ENCODE assay signal across 2 cellular contexts in the genomic region with DNA sequence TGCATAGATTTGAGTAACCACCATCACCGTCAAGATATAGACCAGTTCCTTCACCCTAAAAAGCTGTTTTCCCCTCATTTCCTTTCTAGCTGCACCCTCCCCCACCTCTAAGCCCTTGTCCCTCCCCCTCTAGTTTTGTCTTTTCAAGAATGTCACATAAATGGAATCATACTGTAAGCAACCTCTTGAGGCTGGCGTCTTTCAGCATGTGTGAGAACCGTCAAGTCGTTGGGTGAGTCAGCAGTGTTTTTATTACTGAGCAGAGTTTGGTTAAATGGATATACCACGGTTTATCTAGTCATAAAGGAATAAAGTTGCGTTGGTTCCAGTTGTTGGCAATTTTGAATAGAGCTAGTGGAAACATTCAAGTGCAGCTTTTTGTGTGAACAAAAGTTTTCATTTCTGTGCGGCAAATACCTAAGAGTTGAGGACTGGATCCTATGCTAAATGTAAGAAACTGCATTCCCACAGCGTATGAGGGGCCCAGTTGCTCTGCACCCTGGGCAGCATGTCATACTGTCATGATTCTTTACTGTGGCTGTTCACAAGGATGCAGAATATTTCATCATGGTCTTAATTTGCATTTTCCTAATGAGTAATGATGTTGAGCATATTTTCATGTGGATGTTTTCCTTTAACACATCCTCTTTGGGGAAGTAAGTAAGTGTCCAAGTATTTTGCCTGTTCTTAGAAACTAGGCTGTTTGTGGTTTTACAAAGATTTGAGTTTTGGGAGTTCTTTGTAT.
TF ChIP-seq lines count a peak whose summit lies in the region.

No MANE protein-coding gene starts in this region.

TF ChIP-seq in GM12878, 131 proteins besides CTCF, POLR2A, EP300 and RAD21 (continued from another document and continues in another):
- TF ChIP-seq CEBPZ (IDR thresholded peaks at IDR 0.05; ENCODE audit: low read depth, low read length) (no peak), E4F1 (IDR thresholded peaks at IDR 0.05; ENCODE audit: borderline replicate concordance, partially characterized antibody) (no peak), PML (IDR thresholded peaks at IDR 0.05; ENCODE audit: low read length) (no peak), NR2C1 (IDR thresholded peaks at IDR 0.05) (no peak), ATF7 (IDR thresholded peaks at IDR 0.05; ENCODE audit: low read depth) (peak; percentile 67), SMC3 (IDR thresholded peaks at IDR 0.05; ENCODE audit: borderline replicate concordance, low read length) (no peak; the same call in 1 of the 2 replicates), SMAD1 (IDR thresholded peaks at IDR 0.05; ENCODE audit: low read depth, partially characterized antibody) (peak; percentile 22), CHD1 (IDR thresholded peaks at IDR 0.05; ENCODE audit: low read depth, low read length) (no peak), RBBP5 (conservative IDR thresholded peaks at IDR 0.05) (no peak)
- TF ChIP-seq, protein P1, sequence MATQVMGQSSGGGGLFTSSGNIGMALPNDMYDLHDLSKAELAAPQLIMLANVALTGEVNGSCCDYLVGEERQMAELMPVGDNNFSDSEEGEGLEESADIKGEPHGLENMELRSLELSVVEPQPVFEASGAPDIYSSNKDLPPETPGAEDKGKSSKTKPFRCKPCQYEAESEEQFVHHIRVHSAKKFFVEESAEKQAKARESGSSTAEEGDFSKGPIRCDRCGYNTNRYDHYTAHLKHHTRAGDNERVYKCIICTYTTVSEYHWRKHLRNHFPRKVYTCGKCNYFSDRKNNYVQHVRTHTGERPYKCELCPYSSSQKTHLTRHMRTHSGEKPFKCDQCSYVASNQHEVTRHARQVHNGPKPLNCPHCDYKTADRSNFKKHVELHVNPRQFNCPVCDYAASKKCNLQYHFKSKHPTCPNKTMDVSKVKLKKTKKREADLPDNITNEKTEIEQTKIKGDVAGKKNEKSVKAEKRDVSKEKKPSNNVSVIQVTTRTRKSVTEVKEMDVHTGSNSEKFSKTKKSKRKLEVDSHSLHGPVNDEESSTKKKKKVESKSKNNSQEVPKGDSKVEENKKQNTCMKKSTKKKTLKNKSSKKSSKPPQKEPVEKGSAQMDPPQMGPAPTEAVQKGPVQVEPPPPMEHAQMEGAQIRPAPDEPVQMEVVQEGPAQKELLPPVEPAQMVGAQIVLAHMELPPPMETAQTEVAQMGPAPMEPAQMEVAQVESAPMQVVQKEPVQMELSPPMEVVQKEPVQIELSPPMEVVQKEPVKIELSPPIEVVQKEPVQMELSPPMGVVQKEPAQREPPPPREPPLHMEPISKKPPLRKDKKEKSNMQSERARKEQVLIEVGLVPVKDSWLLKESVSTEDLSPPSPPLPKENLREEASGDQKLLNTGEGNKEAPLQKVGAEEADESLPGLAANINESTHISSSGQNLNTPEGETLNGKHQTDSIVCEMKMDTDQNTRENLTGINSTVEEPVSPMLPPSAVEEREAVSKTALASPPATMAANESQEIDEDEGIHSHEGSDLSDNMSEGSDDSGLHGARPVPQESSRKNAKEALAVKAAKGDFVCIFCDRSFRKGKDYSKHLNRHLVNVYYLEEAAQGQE (IDR thresholded peaks at IDR 0.05; ENCODE audit: low read depth, low read length): no peak
- TF ChIP-seq, protein P2, sequence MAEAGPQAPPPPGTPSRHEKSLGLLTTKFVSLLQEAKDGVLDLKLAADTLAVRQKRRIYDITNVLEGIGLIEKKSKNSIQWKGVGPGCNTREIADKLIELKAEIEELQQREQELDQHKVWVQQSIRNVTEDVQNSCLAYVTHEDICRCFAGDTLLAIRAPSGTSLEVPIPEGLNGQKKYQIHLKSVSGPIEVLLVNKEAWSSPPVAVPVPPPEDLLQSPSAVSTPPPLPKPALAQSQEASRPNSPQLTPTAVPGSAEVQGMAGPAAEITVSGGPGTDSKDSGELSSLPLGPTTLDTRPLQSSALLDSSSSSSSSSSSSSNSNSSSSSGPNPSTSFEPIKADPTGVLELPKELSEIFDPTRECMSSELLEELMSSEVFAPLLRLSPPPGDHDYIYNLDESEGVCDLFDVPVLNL (IDR thresholded peaks at IDR 0.05; ENCODE audit: low read depth, low read length): no peak

TF ChIP-seq in WTC11, 78 proteins besides CTCF, POLR2A, EP300 and RAD21 (continued from another document):
- TF ChIP-seq STAT6 (CRISPR knock-in tag; conservative IDR thresholded peaks at IDR 0.05; ENCODE audit: low read depth): no peak
- TF ChIP-seq NFYB (CRISPR knock-in tag; conservative IDR thresholded peaks at IDR 0.05; ENCODE audit: low read depth): no peak
- TF ChIP-seq GTF2I (CRISPR knock-in tag; conservative IDR thresholded peaks at IDR 0.05): no peak
- no peak for TF ChIP-seq NR1H2 (CRISPR knock-in tag; IDR thresholded peaks at IDR 0.05)
- no peak for TF ChIP-seq CDX4 (CRISPR knock-in tag; IDR thresholded peaks at IDR 0.05; ENCODE audit: borderline replicate concordance)
- no peak for TF ChIP-seq GRHL2 (CRISPR knock-in tag; IDR thresholded peaks at IDR 0.05; ENCODE audit: insufficient replicate concordance, severe bottlenecking)
